ENCODE assay signal across 18 cellular contexts in genomic region chrX:19609541-19609940, GRCh38.
"Had no signal": no experiment of that assay in that cellular context is flagged by ENCODE, and none has a peak within 500 bp of the region (broad histone marks: within the 10 kb centered on the region; RNA-seq: fewer than 3 reads in every experiment).

No MANE protein-coding gene starts in this region.

- H3K27ac ChIP-seq: left ventricle myocardium inferior, lower lobe of right lung, neural progenitor cell, pancreas, stomach, thoracic aorta, transverse colon had no signal

- H3K9me3 ChIP-seq: left ventricle myocardium inferior, lower lobe of right lung, pancreas, stomach, thoracic aorta, transverse colon had no signal

- H3K4me1 ChIP-seq: lower lobe of right lung, neural progenitor cell, pancreas, stomach, transverse colon had no signal

- DNase-seq: left cardiac atrium; left ventricle myocardium inferior; lower lobe of right lung; nucleus accumbens; pancreas; right cardiac atrium; small intestine; stimulated activated CD4-positive, alpha-beta T cell treated with anti-CD3 and anti-CD28 coated beads, Interleukin-12 subunit alpha, Interleukin-12 subunit beta, amount 100 ng/mL, for 4 hours; stimulated activated naive CD4-positive, alpha-beta T cell; stomach; substantia nigra; transverse colon had no signal

- H3K9me3 Mint-ChIP-seq: memory B cell; natural killer cell treated with Interleukin-12 subunit alpha and Interleukin-12 subunit beta and Interleukin-15 and Interleukin-18, amount 100 ng/mL, for 72 hours had no signal

- H3K27me3 Mint-ChIP-seq: memory B cell; natural killer cell treated with Interleukin-12 subunit alpha and Interleukin-12 subunit beta and Interleukin-15 and Interleukin-18, amount 100 ng/mL, for 72 hours; progenitor cell of endocrine pancreas had no signal

- H3K27ac Mint-ChIP-seq: memory B cell; mesothelial cell of epicardium; natural killer cell treated with Interleukin-12 subunit alpha and Interleukin-12 subunit beta and Interleukin-15 and Interleukin-18, amount 100 ng/mL, for 72 hours; neural progenitor cell; progenitor cell of endocrine pancreas had no signal

- ATAC-seq: left cardiac atrium; lower lobe of right lung; natural killer cell treated with Interleukin-12 subunit alpha and Interleukin-12 subunit beta and Interleukin-15 and Interleukin-18, amount 100 ng/mL, for 72 hours; pancreas; right cardiac atrium had no signal

- H3K36me3 Mint-ChIP-seq: natural killer cell treated with Interleukin-12 subunit alpha and Interleukin-12 subunit beta and Interleukin-15 and Interleukin-18, amount 100 ng/mL, for 72 hours; neural progenitor cell had no signal

- H3K4me3 ChIP-seq: left ventricle myocardium inferior, lower lobe of right lung, neural progenitor cell, pancreas, stomach, thoracic aorta, transverse colon had no signal

- H3K4me1 Mint-ChIP-seq: mesothelial cell of epicardium, neural progenitor cell had no signal

- H3K36me3 ChIP-seq: left ventricle myocardium inferior, lower lobe of right lung, neural progenitor cell, pancreas, stomach, thoracic aorta, transverse colon had no signal

- H3K27me3 ChIP-seq: neural progenitor cell, pancreas, transverse colon had no signal

- H3K4me3 Mint-ChIP-seq: memory B cell; mesothelial cell of epicardium; natural killer cell treated with Interleukin-12 subunit alpha and Interleukin-12 subunit beta and Interleukin-15 and Interleukin-18, amount 100 ng/mL, for 72 hours; neural progenitor cell had no signal
